1 cellular context compared by ENCODE assay signal in genomic region chr1:45302505-45303331, GRCh38.
TF ChIP-seq lines count a peak whose summit lies in the region.

No MANE protein-coding gene starts in this region.

TF ChIP-seq in endothelial cell of umbilical vein, 7 proteins besides CTCF, POLR2A, EP300 and RAD21:
- no peak for TF ChIP-seq MYC (IDR thresholded peaks at IDR 0.05; ENCODE audit: low read depth, low read length)
- TF ChIP-seq EZH2 (IDR thresholded peaks at IDR 0.05; ENCODE audit: borderline replicate concordance, low read depth, low read length, severe bottlenecking): no peak
TF ChIP-seq in endothelial cell of umbilical vein: peak in this region for 0.
